Comparison of ENCODE assay signal across 8 cellular contexts in the genomic region with DNA sequence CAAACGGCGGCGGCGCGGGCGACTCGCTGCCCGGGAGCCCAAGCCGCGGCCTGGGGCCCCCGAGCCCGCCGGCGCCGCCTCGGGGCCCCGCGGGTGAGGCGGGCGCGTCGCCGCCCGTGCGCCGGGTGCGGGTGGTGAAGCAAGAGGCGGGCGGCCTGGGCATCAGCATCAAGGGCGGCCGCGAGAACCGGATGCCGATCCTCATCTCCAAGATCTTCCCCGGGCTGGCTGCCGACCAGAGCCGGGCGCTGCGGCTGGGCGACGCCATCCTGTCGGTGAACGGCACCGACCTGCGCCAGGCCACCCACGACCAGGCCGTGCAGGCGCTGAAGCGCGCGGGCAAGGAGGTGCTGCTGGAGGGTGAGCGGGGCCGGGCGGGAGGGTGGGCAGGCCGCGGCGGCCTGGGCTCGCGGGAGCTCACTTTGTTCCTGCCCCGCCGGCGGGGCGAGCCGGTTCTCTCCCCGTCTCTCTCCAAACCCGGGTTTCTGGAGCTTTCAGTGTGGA. TPM values are rescaled to one million over a fixed set of nuclear protein-coding genes. Genes with fewer than 3 reads are reported as not detected.
DNase-seq lines count a peak whose midpoint lies in the region; ATAC-seq, FAIRE-seq and TF ChIP-seq lines count a peak whose summit lies in the region.

No MANE protein-coding gene starts in this region.

- H3K27ac ChIP-seq in kidney (ENCODE audit: low read depth in 2 of 2, low read length in 2 of 2) = peak overlapping the region; percentile 89 to 92

- H3K27me3 ChIP-seq in BE2C (no peaks in the 10 kb centered on the region), bronchial epithelial cell (ENCODE audit: control insufficient read depth, insufficient read depth, low read length) (no peaks in the 10 kb centered on the region)

- intact Hi-C loops in kidney (cut with DNase I) = loop anchor here (5.0 kb wide), 1 partner anchor 35 kb away; no protein-coding TSS in a partner anchor

- H3K4me3 ChIP-seq in BE2C (ENCODE audit: low read depth, low read length) (peak overlapping the region; percentile 89), bronchial epithelial cell (ENCODE audit: low read depth, low read length) (peak overlapping the region; percentile 71), kidney (ENCODE audit: low read length in 2 of 2) (peak overlapping the region; percentile 73 to 81)

- H3K9ac ChIP-seq in kidney (ENCODE audit: low read length in 2 of 2) = peak overlapping the region; percentile 65 to 69

- H3K9me3 ChIP-seq in BE2C = no peaks in the 10 kb centered on the region
- H3K9me3 ChIP-seq in kidney (ENCODE audit: control insufficient read depth in 1 of 2, low read length in 2 of 2) = no peaks in the 10 kb centered on the region

- H3K36me3 ChIP-seq in BE2C = no peaks in the 10 kb centered on the region
- H3K36me3 ChIP-seq in bronchial epithelial cell (ENCODE audit: control insufficient read depth, insufficient read depth, low read length) = no peaks in the 10 kb centered on the region
- no peaks in the 10 kb centered on the region for H3K36me3 ChIP-seq in kidney (ENCODE audit: control insufficient read depth in 1 of 2, insufficient read depth in 2 of 2, low read length in 2 of 2)

- DNase-seq in BE2C (peak; percentile 71), UCSD-AML1 (lab: John Stamatoyannopoulos, UW; ENCODE audit: unreplicated experiment) (peak; percentile 33), bronchial epithelial cell (ENCODE audit: low read depth) (peak; percentile 20), kidney (peak; percentile 87), NCI-H526 treated with DMSO at 0.1 percent for 48 hours (lab: John Stamatoyannopoulos, UW) (no peak)
- peak; percentile 8 to 32 for DNase-seq in stimulated activated CD4-positive, alpha-beta T cell treated with anti-CD3 and anti-CD28 coated beads, Interleukin-1b, Interleukin-23, amount 100 ng/mL, for 4 hours (ENCODE audit: low read depth in 2 of 2)

- TF ChIP-seq CTCF in BE2C (IDR thresholded peaks at IDR 0.05; ENCODE audit: low read depth, low read length) (no peak), bronchial epithelial cell (IDR thresholded peaks at IDR 0.05; ENCODE audit: insufficient read depth, low read length, severe bottlenecking) (no peak), kidney (IDR thresholded peaks at IDR 0.05; ENCODE audit: borderline replicate concordance, extremely low read depth, insufficient read depth) (no peak)

- peaks cover 11% of the 10 kb centered on the region for H3K4me1 ChIP-seq in BE2C
- peaks cover 7 to 20% of the 10 kb centered on the region in 2 donors for H3K4me1 ChIP-seq in kidney (ENCODE audit: control insufficient read depth in 1 of 2, insufficient read depth in 1 of 2, low read depth in 1 of 2, low read length in 2 of 2)

- ATAC-seq in GM19043 (IDR thresholded peaks at IDR 0.05; ENCODE audit: low read depth, unreplicated experiment) (peak; percentile 22), HG03432 (IDR thresholded peaks at IDR 0.05; ENCODE audit: unreplicated experiment) (peak; percentile 35)

- FAIRE-seq in bronchial epithelial cell (lab: Jason Lieb, UNC) (no peak), kidney (lab: Jason Lieb, UNC) (no peak)

RNA-seq across cellular contexts. Expression of a gene that starts 0.5 kb away (rescaled TPM):
- 1.8 TPM for polyA plus RNA-seq in BE2C (2012; ENCODE audit: insufficient read depth, insufficient read length, low read depth)
- 10.5 and 24.3 TPM in 2 replicates for total RNA-seq in bronchial epithelial cell
- 45.1 TPM for total RNA-seq in kidney
- 4.8 TPM for polyA plus RNA-seq in kidney (ENCODE audit: insufficient read depth, low read depth, low replicate concordance)

RNA-seq across cellular contexts. Expression of a gene that starts 55.0 kb away (rescaled TPM):
- polyA plus RNA-seq in BE2C (2012; ENCODE audit: insufficient read depth, insufficient read length, low read depth) = 164 TPM
- total RNA-seq in bronchial epithelial cell (12.8 and 21.9 TPM in 2 replicates), kidney (41.7 TPM)
- polyA plus RNA-seq in kidney (ENCODE audit: insufficient read depth, low read depth, low replicate concordance) = 57.2 TPM

RNA-seq across cellular contexts. Expression of a gene that starts 55.1 kb away (rescaled TPM):
- polyA plus RNA-seq in BE2C (2012; ENCODE audit: insufficient read depth, insufficient read length, low read depth) = 144 TPM
- total RNA-seq in bronchial epithelial cell = 34.8 and 42.0 TPM in 2 replicates
- 124 TPM for total RNA-seq in kidney
- 163 TPM for polyA plus RNA-seq in kidney (ENCODE audit: insufficient read depth, low read depth, low replicate concordance)
